Comparison of ENCODE assay signal across 29 cellular contexts in the genomic region with DNA sequence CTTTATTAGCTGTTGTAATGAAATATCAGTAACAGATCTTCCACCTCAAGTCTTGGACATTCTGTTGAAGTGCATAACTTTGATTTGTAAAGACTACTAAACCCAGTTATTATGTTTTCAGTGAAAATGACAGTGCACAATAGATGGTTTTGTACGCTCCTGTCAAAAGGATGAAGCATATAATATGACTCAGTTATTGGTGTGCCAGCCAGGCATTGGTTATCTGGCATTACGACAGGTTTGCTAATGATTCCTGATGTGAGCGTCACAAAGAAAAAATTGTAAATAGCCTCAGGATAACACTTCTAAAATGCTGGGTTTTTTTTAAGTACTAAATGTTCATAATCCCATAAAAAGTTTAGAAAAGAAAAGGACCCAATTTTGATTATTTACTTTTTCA.
DNase-seq lines count a peak whose midpoint lies in the region; ATAC-seq and TF ChIP-seq lines count a peak whose summit lies in the region.
"Had no signal": no experiment of that assay in that cellular context is flagged by ENCODE, and none has a peak within 500 bp of the region (broad histone marks: within the 10 kb centered on the region; RNA-seq: fewer than 3 reads in every experiment).

No MANE protein-coding gene starts in this region.

- 65 to 67% methylated on average over 3 of the region's 3 CpGs for WGBS in aorta, 2 donors

- H3K4me3 ChIP-seq in fibroblast of pulmonary artery (replicated peaks; ENCODE audit: low read depth, low read length), result no peak overlapping the region
- H3K4me3 ChIP-seq in aorta (ENCODE audit: low read length in 2 of 2), result no peak overlapping the region
- H3K4me3 ChIP-seq: hepatocyte, left lung, SJSA1 had no signal

- H3K36me3 ChIP-seq in aorta (ENCODE audit: control insufficient read depth in 1 of 2, insufficient read depth in 2 of 2, low read length in 1 of 2), result no peaks in the 10 kb centered on the region
- H3K36me3 ChIP-seq: BE2C, left lung, SJSA1, WERI-Rb-1 had no signal

- peak; percentile 31 for DNase-seq in A172 (ENCODE audit: low spot score)
- peak; percentile 23 for DNase-seq in LHCN-M2 (ENCODE audit: low read depth)
- peak; percentile 4 for DNase-seq in T1000 (lab: John Stamatoyannopoulos, UW)
- peak; percentile 21 for DNase-seq in fibroblast of pulmonary artery (ENCODE audit: low read depth)
- no peak for DNase-seq in glutamatergic neuron
- no peak for DNase-seq in NCI-H128 (lab: John Stamatoyannopoulos, UW; ENCODE audit: unreplicated experiment)
- no peak for DNase-seq in activated T-helper 1 cell treated with anti-CD3 and anti-CD28 coated beads, Interleukin-12 subunit alpha, Interleukin-12 subunit beta, Interleukin-2, Interleukin-4 antibody, amounts not matched to agents 30 ng/mL and 10 ng/mL and 1 ng/mL, durations not matched to agents 14 hours and 24 hours and 36 hours (ENCODE audit: low spot score)
- no peak for DNase-seq in aorta
- DNase-seq: 8988T; activated CD4-positive, alpha-beta T cell treated with anti-CD3 and anti-CD28 coated beads, Interleukin-2, amount 50 U/mL, for 1 hour; BE2C; Caco-2; endodermal cell; immature natural killer cell; IMR-90; left lung; MM.1S; NCI-H2171; NCI-H774; WERI-Rb-1 had no signal

- no peaks in the 10 kb centered on the region for H3K27me3 Mint-ChIP-seq in glutamatergic neuron (ENCODE audit: unreplicated experiment)
- H3K27me3 Mint-ChIP-seq in activated T-helper 1 cell treated with anti-CD3 and anti-CD28 coated beads, Interleukin-12 subunit alpha, Interleukin-12 subunit beta, Interleukin-2, Interleukin-4 antibody, amounts not matched to agents 30 ng/mL and 10 ng/mL and 1 ng/mL, durations not matched to agents 14 hours and 24 hours and 36 hours (ENCODE audit: insufficient read depth), result no peaks in the 10 kb centered on the region
- H3K27me3 Mint-ChIP-seq: activated T-helper 17 cell treated with anti-CD3 and anti-CD28 coated beads, Interleukin-2, amount 50 U/mL, for 72 hours; type B pancreatic cell had no signal

- no peaks in the 10 kb centered on the region for H3K9me3 ChIP-seq in aorta (ENCODE audit: control insufficient read depth, low read length)
- H3K9me3 ChIP-seq: BE2C, Caco-2, left lung, SJSA1 had no signal

- intact Hi-C loops in activated T-helper 1 cell treated with anti-CD3 and anti-CD28 coated beads, Interleukin-12 subunit alpha, Interleukin-12 subunit beta, Interleukin-2, Interleukin-4 antibody, amounts not matched to agents 30 ng/mL and 10 ng/mL and 1 ng/mL, durations not matched to agents 14 hours and 24 hours and 36 hours (cut with micrococcal nuclease), result no loop called here
- intact Hi-C loops in aorta (cut with DNase I), result no loop called here

- H3K4me3 Mint-ChIP-seq in glutamatergic neuron (ENCODE audit: unreplicated experiment), result no peak overlapping the region
- H3K4me3 Mint-ChIP-seq in activated T-helper 1 cell treated with anti-CD3 and anti-CD28 coated beads, Interleukin-12 subunit alpha, Interleukin-12 subunit beta, Interleukin-2, Interleukin-4 antibody, amounts not matched to agents 30 ng/mL and 10 ng/mL and 1 ng/mL, durations not matched to agents 14 hours and 24 hours and 36 hours, result no peak overlapping the region
- H3K4me3 Mint-ChIP-seq: activated T-helper 17 cell treated with anti-CD3 and anti-CD28 coated beads, Interleukin-2, amount 50 U/mL, for 72 hours; endodermal cell; immature natural killer cell; mesothelial cell of epicardium; natural killer cell treated with Interleukin-12 subunit alpha and Interleukin-12 subunit beta and Interleukin-15 and Interleukin-18, amount 100 ng/mL, for 72 hours; type B pancreatic cell had no signal

- H3K9me3 Mint-ChIP-seq in glutamatergic neuron (ENCODE audit: unreplicated experiment), result no peaks in the 10 kb centered on the region
- H3K9me3 Mint-ChIP-seq in activated T-helper 1 cell treated with anti-CD3 and anti-CD28 coated beads, Interleukin-12 subunit alpha, Interleukin-12 subunit beta, Interleukin-2, Interleukin-4 antibody, amounts not matched to agents 30 ng/mL and 10 ng/mL and 1 ng/mL, durations not matched to agents 14 hours and 24 hours and 36 hours, result peaks cover 4% of the 10 kb centered on the region
- H3K9me3 Mint-ChIP-seq: activated naive CD4-positive, alpha-beta T cell treated with anti-CD3 and anti-CD28 coated beads, Interleukin-2, amount 50 U/mL, for 72 hours; endodermal cell; mesothelial cell of epicardium; natural killer cell treated with Interleukin-12 subunit alpha and Interleukin-12 subunit beta and Interleukin-15 and Interleukin-18, amount 100 ng/mL, for 72 hours had no signal

- H3K27ac Mint-ChIP-seq in glutamatergic neuron (ENCODE audit: unreplicated experiment), result no peak overlapping the region
- no peak overlapping the region for H3K27ac Mint-ChIP-seq in activated T-helper 1 cell treated with anti-CD3 and anti-CD28 coated beads, Interleukin-12 subunit alpha, Interleukin-12 subunit beta, Interleukin-2, Interleukin-4 antibody, amounts not matched to agents 30 ng/mL and 10 ng/mL and 1 ng/mL, durations not matched to agents 14 hours and 24 hours and 36 hours
- H3K27ac Mint-ChIP-seq: activated naive CD4-positive, alpha-beta T cell treated with anti-CD3 and anti-CD28 coated beads, Interleukin-2, amount 50 U/mL, for 72 hours; activated T-helper 17 cell treated with anti-CD3 and anti-CD28 coated beads, Interleukin-2, amount 50 U/mL, for 72 hours; endodermal cell; immature natural killer cell; mesothelial cell of epicardium; natural killer cell treated with Interleukin-12 subunit alpha and Interleukin-12 subunit beta and Interleukin-15 and Interleukin-18, amount 100 ng/mL, for 72 hours; type B pancreatic cell had no signal

- peaks cover 0 to 3% of the 10 kb centered on the region in 2 donors for H3K4me1 ChIP-seq in aorta (ENCODE audit: control insufficient read depth in 1 of 2, insufficient read depth in 2 of 2, low read length in 2 of 2)
- H3K4me1 ChIP-seq: left lung, parathyroid adenoma had no signal

- no peaks in the 10 kb centered on the region for H3K36me3 Mint-ChIP-seq in glutamatergic neuron (ENCODE audit: unreplicated experiment)
- no peaks in the 10 kb centered on the region for H3K36me3 Mint-ChIP-seq in activated T-helper 1 cell treated with anti-CD3 and anti-CD28 coated beads, Interleukin-12 subunit alpha, Interleukin-12 subunit beta, Interleukin-2, Interleukin-4 antibody, amounts not matched to agents 30 ng/mL and 10 ng/mL and 1 ng/mL, durations not matched to agents 14 hours and 24 hours and 36 hours (ENCODE audit: low read depth)
- H3K36me3 Mint-ChIP-seq: activated naive CD4-positive, alpha-beta T cell treated with anti-CD3 and anti-CD28 coated beads, Interleukin-2, amount 50 U/mL, for 72 hours; immature natural killer cell; mesothelial cell of epicardium; natural killer cell treated with Interleukin-12 subunit alpha and Interleukin-12 subunit beta and Interleukin-15 and Interleukin-18, amount 100 ng/mL, for 72 hours; type B pancreatic cell had no signal

- H3K27me3 ChIP-seq in aorta (ENCODE audit: control insufficient read depth in 1 of 2, insufficient read depth in 2 of 2, low read length in 1 of 2), result no peaks in the 10 kb centered on the region
- H3K27me3 ChIP-seq: BE2C, hepatocyte, left lung, SJSA1 had no signal

- peaks cover 9% of the 10 kb centered on the region for H3K4me1 Mint-ChIP-seq in glutamatergic neuron (ENCODE audit: low read depth, unreplicated experiment)
- H3K4me1 Mint-ChIP-seq in activated T-helper 1 cell treated with anti-CD3 and anti-CD28 coated beads, Interleukin-12 subunit alpha, Interleukin-12 subunit beta, Interleukin-2, Interleukin-4 antibody, amounts not matched to agents 30 ng/mL and 10 ng/mL and 1 ng/mL, durations not matched to agents 14 hours and 24 hours and 36 hours (ENCODE audit: low read depth), result no peaks in the 10 kb centered on the region
- H3K4me1 Mint-ChIP-seq: activated T-helper 17 cell treated with anti-CD3 and anti-CD28 coated beads, Interleukin-2, amount 50 U/mL, for 72 hours; endodermal cell; immature natural killer cell had no signal

- TF ChIP-seq CTCF in fibroblast of pulmonary artery (IDR thresholded peaks at IDR 0.05; ENCODE audit: low read length, missing control alignments) (no peak), glutamatergic neuron (IDR thresholded peaks at IDR 0.05; ENCODE audit: partially characterized antibody, unreplicated experiment) (no peak)

- ATAC-seq in aorta (ENCODE audit: low FRiP score), result no peak
- ATAC-seq: activated naive CD4-positive, alpha-beta T cell treated with anti-CD3 and anti-CD28 coated beads, Interleukin-2, amount 50 U/mL, for 72 hours; activated T-helper 17 cell treated with anti-CD3 and anti-CD28 coated beads, Interleukin-2, amount 50 U/mL, for 72 hours; left lung; natural killer cell treated with Interleukin-12 subunit alpha and Interleukin-12 subunit beta and Interleukin-15 and Interleukin-18, amount 100 ng/mL, for 72 hours; sciatic nerve had no signal

- no peak overlapping the region for H3K27ac ChIP-seq in aorta (ENCODE audit: low read depth in 1 of 2, low read length in 2 of 2)
- H3K27ac ChIP-seq: hepatocyte, left lung, parathyroid adenoma, SJSA1, WERI-Rb-1 had no signal

Comparison
In these comparisons a context has a peak if more than half of its experiments do, and no peak if none do; other contexts are left out.
1. DNase-seq: peak in A172 (single experiment), LHCN-M2 (single experiment), T1000 (single experiment) and fibroblast of pulmonary artery (single experiment); none in glutamatergic neuron (single experiment), NCI-H128 (single experiment), activated T-helper 1 cell treated with anti-CD3 and anti-CD28 coated beads, Interleukin-12 subunit alpha, Interleukin-12 subunit beta, Interleukin-2, Interleukin-4 antibody, amounts not matched to agents 30 ng/mL and 10 ng/mL and 1 ng/mL, durations not matched to agents 14 hours and 24 hours and 36 hours (single experiment) and aorta (0 of 2).